ENCODE assay signal across 24 cellular contexts in the genomic region with DNA sequence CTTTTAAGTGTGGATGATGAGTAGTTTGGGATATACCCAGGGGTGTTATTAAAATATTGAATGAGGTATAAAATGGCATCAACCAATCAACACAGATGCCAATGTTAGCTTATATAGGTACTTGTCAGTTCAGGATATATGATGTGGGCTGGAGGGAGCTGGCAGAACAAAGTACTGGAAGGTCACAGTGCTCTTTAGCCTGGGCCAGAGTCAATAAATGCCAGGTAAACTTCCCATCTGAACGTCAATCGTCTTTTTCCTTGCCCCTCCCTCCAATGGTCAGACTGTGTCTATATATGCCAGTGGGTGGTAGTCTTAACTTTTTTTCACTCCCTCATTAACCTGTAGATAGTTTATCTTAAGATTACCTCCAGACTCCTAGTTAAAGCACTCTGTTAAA.
"Had no signal": no experiment of that assay in that cellular context is flagged by ENCODE, and none has a peak within 500 bp of the region (broad histone marks: within the 10 kb centered on the region; RNA-seq: fewer than 3 reads in every experiment).

No MANE protein-coding gene starts in this region.

- H3K27ac ChIP-seq: brain microvascular endothelial cell, dorsolateral prefrontal cortex, epithelial cell of prostate had no signal

- DNase-seq: activated CD4-positive, alpha-beta memory T cell treated with anti-CD3 and anti-CD28 coated beads, Interleukin-2, amount 10 ng/mL, durations not matched to agents 7 days and 5 days; activated CD4-positive, alpha-beta T cell treated with anti-CD3 and anti-CD28 coated beads for 1 hour; activated CD4-positive, alpha-beta T cell treated with anti-CD3 and anti-CD28 coated beads for 4 hours; activated CD4-positive, alpha-beta T cell treated with anti-CD3 and anti-CD28 coated beads, Interleukin-2, amount 10 ng/mL, durations not matched to agents 7 days and 5 days; activated CD4-positive, alpha-beta T cell treated with anti-CD3 and anti-CD28 coated beads, Interleukin-2, amount 50 U/mL, for 4 hours; activated CD8-positive, alpha-beta memory T cell treated with anti-CD3 and anti-CD28 coated beads, Interleukin-2, amount 50 U/mL, for 48 hours; activated gamma-delta T cell; activated naive CD4-positive, alpha-beta T cell; activated naive CD4-positive, alpha-beta T cell treated with anti-CD3 and anti-CD28 coated beads, Interleukin-2, amount 10 ng/mL, durations not matched to agents 7 days and 5 days; activated naive CD8-positive, alpha-beta T cell treated with anti-CD3 and anti-CD28 coated beads, Interleukin-2, amount 10 ng/mL, durations not matched to agents 7 days and 5 days; activated T-cell treated with anti-CD3 and anti-CD28 coated beads for 4 hours; activated T-cell treated with anti-CD3 and anti-CD28 coated beads, Interleukin-2, amount 50 U/mL, for 24 hours; activated T-cell treated with anti-CD3 and anti-CD28 coated beads, Interleukin-2, amount 50 U/mL, for 72 hours; amniotic stem cell; anterior cingulate cortex; brain microvascular endothelial cell; dorsolateral prefrontal cortex; effector memory CD8-positive, alpha-beta T cell; esophagus squamous epithelium; foreskin fibroblast; head of caudate nucleus; T-helper 2 cell had no signal

- H3K27me3 ChIP-seq: brain microvascular endothelial cell, esophagus squamous epithelium had no signal

- ATAC-seq: activated naive CD4-positive, alpha-beta T cell treated with anti-CD3 and anti-CD28 coated beads, Interleukin-2, amount 50 U/mL, for 72 hours; activated T-cell treated with anti-CD3 and anti-CD28 coated beads, Interleukin-2, amount 50 U/mL, for 72 hours; effector memory CD8-positive, alpha-beta T cell had no signal

- H3K4me3 ChIP-seq: esophagus squamous epithelium had no signal

- H3K36me3 ChIP-seq: brain microvascular endothelial cell, esophagus squamous epithelium had no signal
